13 cellular contexts compared by ENCODE assay signal in the genomic region with DNA sequence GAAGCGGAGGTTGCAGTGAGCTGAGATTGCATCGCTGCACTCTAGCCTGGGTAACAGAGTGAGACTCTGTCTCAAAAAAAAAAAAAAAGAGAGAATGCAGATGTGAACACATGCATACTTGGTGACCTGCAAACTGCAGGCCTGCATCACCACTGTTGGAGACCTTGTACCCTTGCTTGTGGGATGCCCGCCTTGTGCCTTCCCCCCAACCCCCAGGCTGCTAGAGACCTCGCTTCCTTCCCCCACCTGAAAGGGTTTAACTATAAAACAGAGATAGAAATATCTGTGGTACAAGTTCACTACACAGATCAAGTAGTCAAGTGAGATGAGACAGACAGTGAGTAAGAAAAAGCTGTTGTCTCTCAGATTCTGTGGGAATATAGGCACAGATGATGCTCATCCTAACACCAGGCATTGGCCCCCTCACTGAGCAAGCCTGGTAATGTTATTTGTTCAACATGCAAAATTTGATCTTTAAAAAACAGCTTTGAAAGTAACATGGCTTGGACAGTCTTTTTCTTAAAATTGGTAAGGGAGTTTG. TPM values are rescaled to one million over a fixed set of nuclear protein-coding genes. Genes with fewer than 3 reads are reported as not detected.
DNase-seq lines count a peak whose midpoint lies in the region; ATAC-seq and TF ChIP-seq lines count a peak whose summit lies in the region.
"Had no signal": no experiment of that assay in that cellular context is flagged by ENCODE, and none has a peak within 500 bp of the region (broad histone marks: within the 10 kb centered on the region; RNA-seq: fewer than 3 reads in every experiment).

No MANE protein-coding gene starts in this region.

- no peak for TF ChIP-seq CTCF in OCI-LY7 (conservative IDR thresholded peaks at IDR 0.05; ENCODE audit: low read length)

- peak overlapping the region; percentile 38 to 88 for H3K27ac Mint-ChIP-seq in effector memory CD8-positive, alpha-beta T cell
- peak overlapping the region; percentile 30 to 95 for H3K27ac Mint-ChIP-seq in stimulated activated naive CD8-positive, alpha-beta T cell treated with anti-CD3 and anti-CD28 coated beads, Interleukin-15, amount 100 ng/mL, for 72 hours

- no peaks in the 10 kb centered on the region for H3K9me3 ChIP-seq in OCI-LY7 (ENCODE audit: low read length)
- H3K9me3 ChIP-seq: lower lobe of right lung had no signal

- H3K79me2 ChIP-seq in OCI-LY7 (ENCODE audit: insufficient read depth, low read depth, low read length), result peaks cover 96% of the 10 kb centered on the region

- no peaks in the 10 kb centered on the region for H3K27me3 Mint-ChIP-seq in activated T-cell treated with anti-CD3 and anti-CD28 coated beads, Interleukin-2, amount 50 U/mL, for 4 hours (ENCODE audit: low read depth)
- H3K27me3 Mint-ChIP-seq in effector memory CD8-positive, alpha-beta T cell, result no peaks in the 10 kb centered on the region
- H3K27me3 Mint-ChIP-seq in stimulated activated naive CD8-positive, alpha-beta T cell treated with anti-CD3 and anti-CD28 coated beads, Interleukin-15, amount 100 ng/mL, for 72 hours, result no peaks in the 10 kb centered on the region

- peaks cover 14% of the 10 kb centered on the region for H4K20me1 ChIP-seq in OCI-LY7 (ENCODE audit: insufficient read depth, low read length)

- H3K36me3 ChIP-seq in OCI-LY7 (ENCODE audit: insufficient read depth, low read length), result peaks cover 1% of the 10 kb centered on the region; the same call in 1 of the 2 replicates
- H3K36me3 ChIP-seq: lower lobe of right lung had no signal

- H3K4me1 Mint-ChIP-seq in activated T-cell treated with anti-CD3 and anti-CD28 coated beads, Interleukin-2, amount 50 U/mL, for 4 hours (ENCODE audit: low read depth), result peaks cover 78% of the 10 kb centered on the region
- H3K4me1 Mint-ChIP-seq in effector memory CD8-positive, alpha-beta T cell (ENCODE audit: low read depth in 2 of 2), result peaks cover 37 to 71% of the 10 kb centered on the region in 2 donors
- peaks cover 69% of the 10 kb centered on the region for H3K4me1 Mint-ChIP-seq in stimulated activated naive CD8-positive, alpha-beta T cell treated with anti-CD3 and anti-CD28 coated beads, Interleukin-15, amount 100 ng/mL, for 72 hours

- no peak overlapping the region for H3K4me3 Mint-ChIP-seq in activated T-cell treated with anti-CD3 and anti-CD28 coated beads, Interleukin-2, amount 50 U/mL, for 4 hours
- peak overlapping the region; percentile 6 to 38 for H3K4me3 Mint-ChIP-seq in effector memory CD8-positive, alpha-beta T cell
- H3K4me3 Mint-ChIP-seq in stimulated activated naive CD8-positive, alpha-beta T cell treated with anti-CD3 and anti-CD28 coated beads, Interleukin-15, amount 100 ng/mL, for 72 hours, result peak overlapping the region in 1 of 2 donors; percentile 41

- peak overlapping the region; percentile 42 for H3K4me3 ChIP-seq in OCI-LY7 (ENCODE audit: low read depth, low read length, poor library complexity, severe bottlenecking)
- H3K4me3 ChIP-seq: lower lobe of right lung had no signal

- intact Hi-C loops in OCI-LY7 (cut with micrococcal nuclease; ENCODE audit: unreplicated experiment), result loop anchor here (2.0 to 5.0 kb wide), 3 partner anchors 33 to 165 kb away; partner anchors contain the start of genes ADSL and TNRC6B

- H3K4me1 ChIP-seq in OCI-LY7 (ENCODE audit: insufficient read depth, low read length, poor library complexity, severe bottlenecking), result peaks cover 68% of the 10 kb centered on the region

- no TSS peak for BruUV-seq in OCI-LY7 (replicated peaks; lab: Mats Ljungman, UMichigan)

- H3K36me3 Mint-ChIP-seq in activated T-cell treated with anti-CD3 and anti-CD28 coated beads, Interleukin-2, amount 50 U/mL, for 4 hours (ENCODE audit: insufficient read depth), result no peaks in the 10 kb centered on the region
- H3K36me3 Mint-ChIP-seq in effector memory CD8-positive, alpha-beta T cell (ENCODE audit: insufficient read depth), result peaks cover 9% of the 10 kb centered on the region

- ATAC-seq in activated T-cell treated with anti-CD3 and anti-CD28 coated beads, Interleukin-2, amount 50 U/mL, for 4 hours, result peak; percentile 58 to 70
- no peak for ATAC-seq in effector memory CD8-positive, alpha-beta T cell (replicated peaks)
- ATAC-seq in stimulated activated naive CD8-positive, alpha-beta T cell treated with anti-CD3 and anti-CD28 coated beads, Interleukin-15, amount 100 ng/mL, for 72 hours, result peak; percentile 20
- ATAC-seq in GM21528 (IDR thresholded peaks at IDR 0.05; ENCODE audit: low FRiP score, unreplicated experiment), result no peak

- H3K9me2 ChIP-seq in OCI-LY7 (ENCODE audit: insufficient read depth, low read length), result no peaks in the 10 kb centered on the region

- POLR2A ChIA-PET in OCI-LY7 (lab: Charles Lee), result no interaction called here

- no peaks in the 10 kb centered on the region for H3K9me3 Mint-ChIP-seq in activated T-cell treated with anti-CD3 and anti-CD28 coated beads, Interleukin-2, amount 50 U/mL, for 4 hours
- H3K9me3 Mint-ChIP-seq in effector memory CD8-positive, alpha-beta T cell, result no peaks in the 10 kb centered on the region
- no peaks in the 10 kb centered on the region for H3K9me3 Mint-ChIP-seq in stimulated activated naive CD8-positive, alpha-beta T cell treated with anti-CD3 and anti-CD28 coated beads, Interleukin-15, amount 100 ng/mL, for 72 hours

- peak overlapping the region; percentile 81 for H3K27ac ChIP-seq in OCI-LY7 (ENCODE audit: low read depth, low read length, poor library complexity, severe bottlenecking)
- H3K27ac ChIP-seq: lower lobe of right lung had no signal

- CTCF ChIA-PET in OCI-LY7 (lab: Charles Lee; ENCODE audit: unreplicated experiment), result interaction anchor here (0.6 kb wide), 1 partner anchor 182 kb away, joined by 4 read pairs; no protein-coding TSS in a partner anchor

- peak overlapping the region; percentile 79 for H3K4me2 ChIP-seq in OCI-LY7 (ENCODE audit: low read length)

- no peak overlapping the region for H2AFZ ChIP-seq in OCI-LY7 (ENCODE audit: low read length)

- DNase-seq in activated T-cell treated with anti-CD3 and anti-CD28 coated beads, Interleukin-2, amount 50 U/mL, for 4 hours, result no peak
- DNase-seq in activated T-cell treated with anti-CD3 and anti-CD28 coated beads for 4 hours (no peak), OCI-LY7 (ENCODE audit: low spot score) (peak; percentile 38), Kasumi-1 (lab: John Stamatoyannopoulos, UW) (no peak), ureter (ENCODE audit: low spot score) (no peak)
- no peak for DNase-seq in effector memory CD8-positive, alpha-beta T cell
- no peak for DNase-seq in stimulated activated naive CD8-positive, alpha-beta T cell treated with anti-CD3 and anti-CD28 coated beads, Interleukin-15, amount 100 ng/mL, for 72 hours
- DNase-seq: activated CD4-positive, CD25-positive, alpha-beta regulatory T cell; erythroblast; hippocampal formation; lower lobe of right lung; NCI-H2171 had no signal

RNA-seq across cellular contexts. Expression of gene TNRC6B, which starts 32.3 kb away (rescaled TPM):
- total RNA-seq in activated T-cell treated with anti-CD3 and anti-CD28 coated beads, Interleukin-2, amount 50 U/mL, for 4 hours, result 10 to 100 TPM; 19.4 to 21.6 (median 21.2) TPM
- total RNA-seq in OCI-LY7 (2014; rRNA removed; shearing (Covaris generic)), result 28.4 and 37.0 TPM in 2 replicates
- total RNA-seq in OCI-LY7 (2022) (55.5 and 63.7 TPM in 2 replicates), ureter (63.3 TPM)

Comparison
In these comparisons a context has a peak if more than half of its experiments do, and no peak if none do; other contexts are left out.
1. ATAC-seq: peak in activated T-cell treated with anti-CD3 and anti-CD28 coated beads, Interleukin-2, amount 50 U/mL, for 4 hours (2 of 2) and stimulated activated naive CD8-positive, alpha-beta T cell treated with anti-CD3 and anti-CD28 coated beads, Interleukin-15, amount 100 ng/mL, for 72 hours (single experiment); none in effector memory CD8-positive, alpha-beta T cell (single experiment) and GM21528 (single experiment).